In the genomic region with DNA sequence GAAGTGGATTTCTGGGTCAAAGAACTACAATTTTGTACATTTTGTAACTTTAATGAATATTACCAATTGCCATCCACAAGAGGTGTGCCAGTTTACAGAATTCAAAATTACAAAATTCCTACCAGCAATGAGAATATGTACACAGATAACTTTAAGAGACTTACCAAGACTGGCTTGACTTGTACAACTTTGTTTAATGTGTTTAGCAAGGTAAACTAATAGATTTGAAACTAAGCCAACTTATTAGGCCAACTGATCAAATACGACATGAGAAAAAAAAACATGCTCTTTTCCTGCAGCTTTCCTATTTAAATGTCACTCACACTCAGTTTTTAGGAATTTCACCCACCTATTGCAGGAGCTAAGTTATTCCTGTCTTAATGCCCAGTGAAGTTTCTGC, we compare ENCODE assay signal across 36 cellular contexts.
"Had no signal": no experiment of that assay in that cellular context is flagged by ENCODE, and none has a peak within 500 bp of the region (broad histone marks: within the 10 kb centered on the region; RNA-seq: fewer than 3 reads in every experiment).

No MANE protein-coding gene starts in this region.

- H3K36me3 ChIP-seq: ascending aorta, cardiac muscle cell, WERI-Rb-1 had no signal

- H3K27ac ChIP-seq: ascending aorta, cardiac muscle cell, WERI-Rb-1 had no signal

- H3K4me1 ChIP-seq: ascending aorta had no signal

- DNase-seq: activated CD4-positive, alpha-beta memory T cell treated with anti-CD3 and anti-CD28 coated beads for 36 hours; activated CD4-positive, alpha-beta T cell treated with anti-CD3 and anti-CD28 coated beads for 1 hour; activated CD4-positive, alpha-beta T cell treated with anti-CD3 and anti-CD28 coated beads for 4 hours; activated CD4-positive, alpha-beta T cell treated with anti-CD3 and anti-CD28 coated beads, Interleukin-2, amount 10 ng/mL, durations not matched to agents 24 days and 14 days; activated CD4-positive, alpha-beta T cell treated with anti-CD3 and anti-CD28 coated beads, Interleukin-2, amount 50 U/mL, for 1 hour; activated CD4-positive, alpha-beta T cell treated with anti-CD3 and anti-CD28 coated beads, Interleukin-2, amount 50 U/mL, for 4 hours; activated CD4-positive, CD25-positive, alpha-beta regulatory T cell; activated CD8-positive, alpha-beta memory T cell treated with anti-CD3 and anti-CD28 coated beads, Interleukin-2, amount 50 U/mL, for 4 hours; activated CD8-positive, alpha-beta T cell treated with anti-CD3 and anti-CD28 coated beads for 36 hours; activated effector memory CD4-positive, alpha-beta T cell treated with anti-CD3 and anti-CD28 coated beads, Interleukin-2, amount 50 U/mL, for 16 hours; activated gamma-delta T cell treated with Interleukin-2 at 50 U/mL for 16 hours; activated naive CD4-positive, alpha-beta T cell; activated naive CD4-positive, alpha-beta T cell treated with anti-CD3 and anti-CD28 coated beads for 36 hours; activated naive CD4-positive, alpha-beta T cell treated with anti-CD3 and anti-CD28 coated beads, Interleukin-2, amount 50 U/mL, for 16 hours; activated naive CD8-positive, alpha-beta T cell treated with anti-CD3 and anti-CD28 coated beads for 36 hours; activated T-cell treated with anti-CD3 and anti-CD28 coated beads for 4 hours; activated T-cell treated with anti-CD3 and anti-CD28 coated beads, Interleukin-2, amount 50 U/mL, for 1 hour; activated T-cell treated with anti-CD3 and anti-CD28 coated beads, Interleukin-2, amount 50 U/mL, for 4 hours; activated T-cell treated with anti-CD3 and anti-CD28 coated beads, Interleukin-2, amount 50 U/mL, for 72 hours; amygdala; anterior cingulate cortex; caudate nucleus; cerebellar nuclear complex; SW 1271; T-helper 1 cell; T-helper 2 cell; T-helper 9 cell; WERI-Rb-1 had no signal

- H3K27me3 ChIP-seq: ascending aorta, cardiac muscle cell had no signal

- H3K4me3 ChIP-seq: ascending aorta, cardiac muscle cell had no signal

- H3K9me3 ChIP-seq: ascending aorta had no signal

- FAIRE-seq: bronchial epithelial cell, TTC549 had no signal

- ATAC-seq: activated CD4-positive, CD25-positive, alpha-beta regulatory T cell treated with anti-CD3 and anti-CD28 coated beads, Interleukin-2, amount 50 U/mL, for 24 hours; activated CD8-positive, alpha-beta T cell treated with anti-CD3 and anti-CD28 coated beads for 36 hours; activated naive CD4-positive, alpha-beta T cell treated with anti-CD3 and anti-CD28 coated beads, Interleukin-2, amount 50 U/mL, for 72 hours; activated T-cell treated with anti-CD3 and anti-CD28 coated beads, Interleukin-2, amount 50 U/mL, for 4 hours; activated T-cell treated with anti-CD3 and anti-CD28 coated beads, Interleukin-2, amount 50 U/mL, for 72 hours; activated T-helper 17 cell treated with anti-CD3 and anti-CD28 coated beads, Interleukin-2, amount 50 U/mL, for 72 hours; WTC11 had no signal
